39 cellular contexts compared by ENCODE assay signal in the genomic region with DNA sequence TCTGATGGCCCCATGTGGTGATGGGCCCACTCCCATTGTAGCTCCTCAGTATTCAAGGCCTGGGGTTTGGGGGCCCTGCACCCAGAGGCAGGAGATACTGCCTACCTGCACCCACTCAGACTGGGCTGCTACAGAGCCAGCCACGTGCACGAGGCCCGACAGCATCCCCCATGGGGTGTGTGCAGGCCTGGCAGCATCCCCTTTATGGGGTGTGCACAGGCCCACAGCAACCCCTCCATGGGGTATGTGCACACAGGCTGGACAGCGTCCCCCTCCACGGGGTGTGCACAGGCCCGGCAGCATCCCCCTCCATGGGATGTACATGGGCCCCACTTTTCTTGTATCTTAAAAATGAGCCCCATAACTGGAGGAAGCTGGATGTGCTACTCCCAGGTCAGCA.
"Had no signal": no experiment of that assay in that cellular context is flagged by ENCODE, and none has a peak within 500 bp of the region (broad histone marks: within the 10 kb centered on the region; RNA-seq: fewer than 3 reads in every experiment).

No MANE protein-coding gene starts in this region.

- ATAC-seq: activated naive CD4-positive, alpha-beta T cell treated with anti-CD3 and anti-CD28 coated beads, Interleukin-2, amount 50 U/mL, for 72 hours; activated naive CD8-positive, alpha-beta T cell treated with anti-CD3 and anti-CD28 coated beads, Interleukin-2, amount 50 U/mL, for 24 hours; activated T-cell treated with anti-CD3 and anti-CD28 coated beads, Interleukin-2, amount 50 U/mL, for 4 hours; activated T-cell treated with anti-CD3 and anti-CD28 coated beads, Interleukin-2, amount 50 U/mL, for 72 hours; activated T-helper 17 cell treated with anti-CD3 and anti-CD28 coated beads, Interleukin-2, amount 50 U/mL, for 72 hours; body of pancreas had no signal

- H3K4me1 Mint-ChIP-seq: activated naive CD4-positive, alpha-beta T cell treated with anti-CD3 and anti-CD28 coated beads, Interleukin-2, amount 10 ng/mL, durations not matched to agents 7 days and 5 days; activated naive CD4-positive, alpha-beta T cell treated with anti-CD3 and anti-CD28 coated beads, Interleukin-2, amount 50 U/mL, for 24 hours; activated naive CD8-positive, alpha-beta T cell treated with anti-CD3 and anti-CD28 coated beads for 36 hours; activated naive CD8-positive, alpha-beta T cell treated with anti-CD3 and anti-CD28 coated beads, Interleukin-2, amount 10 ng/mL, durations not matched to agents 7 days and 5 days; activated naive CD8-positive, alpha-beta T cell treated with anti-CD3 and anti-CD28 coated beads, Interleukin-2, amount 50 U/mL, for 24 hours; activated T-helper 17 cell treated with anti-CD3 and anti-CD28 coated beads, Interleukin-2, amount 50 U/mL, for 72 hours; central memory CD8-positive, alpha-beta T cell had no signal

- H3K36me3 ChIP-seq: adrenal gland, ascending aorta, brain microvascular endothelial cell, breast epithelium, cardiac muscle cell had no signal

- H3K9me3 ChIP-seq: adrenal gland, ascending aorta, body of pancreas, breast epithelium had no signal

- DNase-seq: activated effector memory CD4-positive, alpha-beta T cell treated with anti-CD3 and anti-CD28 coated beads, Interleukin-2, amount 50 U/mL, for 16 hours; activated effector memory CD4-positive, alpha-beta T cell treated with Interleukin-2 at 50 U/mL for 16 hours; activated gamma-delta T cell; activated gamma-delta T cell treated with Interleukin-2 at 50 U/mL for 16 hours; activated naive CD4-positive, alpha-beta T cell; activated naive CD4-positive, alpha-beta T cell treated with anti-CD3 and anti-CD28 coated beads for 36 hours; activated naive CD4-positive, alpha-beta T cell treated with anti-CD3 and anti-CD28 coated beads, Interleukin-2, amount 10 ng/mL, durations not matched to agents 7 days and 5 days; activated naive CD4-positive, alpha-beta T cell treated with anti-CD3 and anti-CD28 coated beads, Interleukin-2, amount 50 U/mL, for 16 hours; activated naive CD4-positive, alpha-beta T cell treated with Interleukin-2 at 50 U/mL for 16 hours; activated naive CD8-positive, alpha-beta T cell treated with anti-CD3 and anti-CD28 coated beads for 36 hours; activated naive CD8-positive, alpha-beta T cell treated with anti-CD3 and anti-CD28 coated beads, Interleukin-2, amount 10 ng/mL, durations not matched to agents 7 days and 5 days; activated naive CD8-positive, alpha-beta T cell treated with anti-CD3 and anti-CD28 coated beads, Interleukin-2, amount 50 U/mL, for 24 hours; activated T-cell treated with anti-CD3 and anti-CD28 coated beads, Interleukin-2, amount 50 U/mL, for 1 hour; activated T-cell treated with anti-CD3 and anti-CD28 coated beads, Interleukin-2, amount 50 U/mL, for 24 hours; activated T-cell treated with anti-CD3 and anti-CD28 coated beads, Interleukin-2, amount 50 U/mL, for 4 hours; activated T-cell treated with anti-CD3 and anti-CD28 coated beads, Interleukin-2, amount 50 U/mL, for 48 hours; activated T-cell treated with anti-CD3 and anti-CD28 coated beads, Interleukin-2, amount 50 U/mL, for 72 hours; adrenal gland; amniotic stem cell; amygdala; anterior cingulate cortex; aorta; body of pancreas; brain microvascular endothelial cell; caudate nucleus; central memory CD4-positive, alpha-beta T cell; cerebellar nuclear complex had no signal

- H3K4me1 ChIP-seq: adrenal gland, ascending aorta, body of pancreas, breast epithelium had no signal

- H3K27ac Mint-ChIP-seq: activated naive CD4-positive, alpha-beta T cell treated with anti-CD3 and anti-CD28 coated beads for 36 hours; activated naive CD4-positive, alpha-beta T cell treated with anti-CD3 and anti-CD28 coated beads, Interleukin-2, amount 10 ng/mL, durations not matched to agents 7 days and 5 days; activated naive CD4-positive, alpha-beta T cell treated with anti-CD3 and anti-CD28 coated beads, Interleukin-2, amount 50 U/mL, for 24 hours; activated naive CD8-positive, alpha-beta T cell treated with anti-CD3 and anti-CD28 coated beads for 36 hours; activated naive CD8-positive, alpha-beta T cell treated with anti-CD3 and anti-CD28 coated beads, Interleukin-2, amount 10 ng/mL, durations not matched to agents 7 days and 5 days; activated naive CD8-positive, alpha-beta T cell treated with anti-CD3 and anti-CD28 coated beads, Interleukin-2, amount 50 U/mL, for 24 hours; activated T-cell treated with anti-CD3 and anti-CD28 coated beads, Interleukin-2, amount 50 U/mL, for 24 hours; activated T-cell treated with anti-CD3 and anti-CD28 coated beads, Interleukin-2, amount 50 U/mL, for 72 hours; activated T-helper 17 cell treated with anti-CD3 and anti-CD28 coated beads, Interleukin-2, amount 50 U/mL, for 72 hours; activated T-helper 2 cell treated with anti-CD3 and anti-CD28 coated beads, Interferon-gamma antibody, Interleukin-2, Interleukin-4, amounts not matched to agents 10 μg/mL and 5 μg/mL and 100 μg/mL, durations not matched to agents 14 hours and 24 hours and 36 hours had no signal

- FAIRE-seq: astrocyte had no signal

- H3K27ac ChIP-seq: adrenal gland, ascending aorta, body of pancreas, brain microvascular endothelial cell, breast epithelium, cardiac muscle cell had no signal

- H3K9me3 Mint-ChIP-seq: activated naive CD4-positive, alpha-beta T cell treated with anti-CD3 and anti-CD28 coated beads for 36 hours; activated naive CD4-positive, alpha-beta T cell treated with anti-CD3 and anti-CD28 coated beads, Interleukin-2, amount 10 ng/mL, durations not matched to agents 7 days and 5 days; activated naive CD4-positive, alpha-beta T cell treated with anti-CD3 and anti-CD28 coated beads, Interleukin-2, amount 50 U/mL, for 24 hours; activated naive CD4-positive, alpha-beta T cell treated with anti-CD3 and anti-CD28 coated beads, Interleukin-2, amount 50 U/mL, for 72 hours; activated naive CD8-positive, alpha-beta T cell treated with anti-CD3 and anti-CD28 coated beads for 36 hours; activated naive CD8-positive, alpha-beta T cell treated with anti-CD3 and anti-CD28 coated beads, Interleukin-2, amount 10 ng/mL, durations not matched to agents 7 days and 5 days; activated naive CD8-positive, alpha-beta T cell treated with anti-CD3 and anti-CD28 coated beads, Interleukin-2, amount 50 U/mL, for 24 hours; activated T-cell treated with anti-CD3 and anti-CD28 coated beads, Interleukin-2, amount 50 U/mL, for 24 hours; activated T-cell treated with anti-CD3 and anti-CD28 coated beads, Interleukin-2, amount 50 U/mL, for 4 hours; activated T-cell treated with anti-CD3 and anti-CD28 coated beads, Interleukin-2, amount 50 U/mL, for 72 hours; activated T-helper 1 cell treated with anti-CD3 and anti-CD28 coated beads, Interleukin-12 subunit alpha, Interleukin-12 subunit beta, Interleukin-2, Interleukin-4 antibody, amounts not matched to agents 30 ng/mL and 10 ng/mL and 1 ng/mL, durations not matched to agents 14 hours and 24 hours and 36 hours; activated T-helper 17 cell treated with anti-CD3 and anti-CD28 coated beads, Interleukin-2, amount 50 U/mL, for 72 hours; activated T-helper 2 cell treated with anti-CD3 and anti-CD28 coated beads, Interferon-gamma antibody, Interleukin-2, Interleukin-4, amounts not matched to agents 10 μg/mL and 5 μg/mL and 100 μg/mL, durations not matched to agents 14 hours and 24 hours and 36 hours; central memory CD8-positive, alpha-beta T cell had no signal

- H3K4me3 Mint-ChIP-seq: activated naive CD4-positive, alpha-beta T cell treated with anti-CD3 and anti-CD28 coated beads for 36 hours; activated naive CD4-positive, alpha-beta T cell treated with anti-CD3 and anti-CD28 coated beads, Interleukin-2, amount 10 ng/mL, durations not matched to agents 7 days and 5 days; activated naive CD4-positive, alpha-beta T cell treated with anti-CD3 and anti-CD28 coated beads, Interleukin-2, amount 50 U/mL, for 24 hours; activated naive CD8-positive, alpha-beta T cell; activated naive CD8-positive, alpha-beta T cell treated with anti-CD3 and anti-CD28 coated beads for 36 hours; activated naive CD8-positive, alpha-beta T cell treated with anti-CD3 and anti-CD28 coated beads, Interleukin-2, amount 10 ng/mL, durations not matched to agents 7 days and 5 days; activated naive CD8-positive, alpha-beta T cell treated with anti-CD3 and anti-CD28 coated beads, Interleukin-2, amount 50 U/mL, for 24 hours; activated T-cell treated with anti-CD3 and anti-CD28 coated beads, Interleukin-2, amount 50 U/mL, for 24 hours; activated T-cell treated with anti-CD3 and anti-CD28 coated beads, Interleukin-2, amount 50 U/mL, for 4 hours; activated T-cell treated with anti-CD3 and anti-CD28 coated beads, Interleukin-2, amount 50 U/mL, for 72 hours; activated T-helper 1 cell treated with anti-CD3 and anti-CD28 coated beads, Interleukin-12 subunit alpha, Interleukin-12 subunit beta, Interleukin-2, Interleukin-4 antibody, amounts not matched to agents 30 ng/mL and 10 ng/mL and 1 ng/mL, durations not matched to agents 14 hours and 24 hours and 36 hours; activated T-helper 17 cell treated with anti-CD3 and anti-CD28 coated beads, Interleukin-2, amount 50 U/mL, for 72 hours; brain; central memory CD8-positive, alpha-beta T cell had no signal

- H3K4me3 ChIP-seq: adrenal gland, ascending aorta, body of pancreas, breast epithelium, cardiac muscle cell had no signal

- H3K27me3 ChIP-seq: adrenal gland, ascending aorta, body of pancreas, brain microvascular endothelial cell had no signal

- H3K27me3 Mint-ChIP-seq: activated naive CD4-positive, alpha-beta T cell treated with anti-CD3 and anti-CD28 coated beads, Interleukin-2, amount 50 U/mL, for 24 hours; activated naive CD8-positive, alpha-beta T cell treated with anti-CD3 and anti-CD28 coated beads for 36 hours; activated naive CD8-positive, alpha-beta T cell treated with anti-CD3 and anti-CD28 coated beads, Interleukin-2, amount 10 ng/mL, durations not matched to agents 7 days and 5 days; activated naive CD8-positive, alpha-beta T cell treated with anti-CD3 and anti-CD28 coated beads, Interleukin-2, amount 50 U/mL, for 24 hours had no signal

- H3K36me3 Mint-ChIP-seq: activated naive CD4-positive, alpha-beta T cell treated with anti-CD3 and anti-CD28 coated beads, Interleukin-2, amount 10 ng/mL, durations not matched to agents 7 days and 5 days; activated naive CD4-positive, alpha-beta T cell treated with anti-CD3 and anti-CD28 coated beads, Interleukin-2, amount 50 U/mL, for 24 hours; activated naive CD4-positive, alpha-beta T cell treated with anti-CD3 and anti-CD28 coated beads, Interleukin-2, amount 50 U/mL, for 72 hours; activated naive CD8-positive, alpha-beta T cell; activated naive CD8-positive, alpha-beta T cell treated with anti-CD3 and anti-CD28 coated beads for 36 hours; activated naive CD8-positive, alpha-beta T cell treated with anti-CD3 and anti-CD28 coated beads, Interleukin-2, amount 10 ng/mL, durations not matched to agents 7 days and 5 days; brain had no signal
